30 cellular contexts compared by ENCODE assay signal in the genomic region with DNA sequence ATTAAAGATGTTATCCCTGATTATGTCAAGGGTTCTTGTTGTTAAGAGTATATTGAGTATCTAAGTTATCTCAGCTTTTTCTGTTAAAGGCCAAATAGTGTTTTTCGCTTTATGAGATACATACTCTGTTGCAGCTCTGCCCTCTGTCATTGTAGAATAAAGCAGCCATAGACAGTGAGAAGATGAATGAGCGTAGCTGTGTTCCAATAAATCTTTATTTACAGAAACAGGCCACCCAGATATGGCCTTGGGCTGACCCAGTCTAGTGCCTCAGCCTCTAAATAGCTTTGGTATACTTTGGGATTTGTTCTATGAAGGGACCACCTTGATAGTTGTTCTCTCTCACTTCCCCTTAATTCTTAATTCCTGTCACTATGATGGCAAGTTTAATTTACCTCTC.
"Had no signal": no experiment of that assay in that cellular context is flagged by ENCODE, and none has a peak within 500 bp of the region (broad histone marks: within the 10 kb centered on the region; RNA-seq: fewer than 3 reads in every experiment).

No MANE protein-coding gene starts in this region.

- H3K4me1 Mint-ChIP-seq: activated B cell treated with CpG ODN at 0.5 μM for 24 hours had no signal

- H3K27ac Mint-ChIP-seq: activated B cell treated with CpG ODN at 0.5 μM for 24 hours; activated CD4-positive, alpha-beta memory T cell treated with anti-CD3 and anti-CD28 coated beads for 36 hours had no signal

- H3K27me3 Mint-ChIP-seq: activated B cell treated with CpG ODN at 0.5 μM for 24 hours; activated CD4-positive, alpha-beta memory T cell treated with anti-CD3 and anti-CD28 coated beads for 36 hours had no signal

- FAIRE-seq: astrocyte, RCC 7860, TTC549 had no signal

- DNase-seq: activated B cell treated with CpG ODN at 0.5 μM for 24 hours; activated CD4-positive, alpha-beta memory T cell treated with anti-CD3 and anti-CD28 coated beads for 36 hours; activated CD4-positive, alpha-beta T cell treated with anti-CD3 and anti-CD28 coated beads for 4 hours; activated CD4-positive, alpha-beta T cell treated with anti-CD3 and anti-CD28 coated beads, Interleukin-2, amount 50 U/mL, for 1 hour; activated CD4-positive, CD25-positive, alpha-beta regulatory T cell treated with anti-CD3 and anti-CD28 coated beads, Interleukin-2, amount 50 U/mL, for 72 hours; activated CD8-positive, alpha-beta memory T cell treated with anti-CD3 and anti-CD28 coated beads, Interleukin-2, amount 50 U/mL, for 4 hours; activated effector memory CD4-positive, alpha-beta T cell treated with anti-CD3 and anti-CD28 coated beads, Interleukin-2, amount 50 U/mL, for 16 hours; activated naive CD4-positive, alpha-beta T cell treated with Interleukin-2 at 50 U/mL for 16 hours; adrenal gland; body of pancreas; KG1; MM.1S; MV-4-11; NCI-H1092; NCI-H1436 treated with DMSO at 0.1 percent for 48 hours; NCI-H1694 treated with DMSO at 0.1 percent for 48 hours; NCI-H2029; NCI-H510A; NCI-H526; NCI-H748 treated with DMSO at 0.1 percent for 48 hours; NK-92 treated with Interleukin-12 subunit alpha and Interleukin-12 subunit beta, amount 100 ng/mL, for 24 hours; PC-9; SIG-M5; T-helper 1 cell had no signal

- H3K4me3 Mint-ChIP-seq: activated B cell treated with CpG ODN at 0.5 μM for 24 hours; activated CD4-positive, alpha-beta memory T cell treated with anti-CD3 and anti-CD28 coated beads for 36 hours had no signal

- ATAC-seq: activated naive CD4-positive, alpha-beta T cell treated with anti-CD3 and anti-CD28 coated beads, Interleukin-2, amount 50 U/mL, for 72 hours; body of pancreas; Right ventricle myocardium inferior; SK-N-SH treated with all-trans-retinoic acid at 6 μM for 48 hours had no signal

- H3K9me3 Mint-ChIP-seq: activated B cell treated with CpG ODN at 0.5 μM for 24 hours; activated CD4-positive, alpha-beta memory T cell treated with anti-CD3 and anti-CD28 coated beads for 36 hours; activated naive CD4-positive, alpha-beta T cell treated with anti-CD3 and anti-CD28 coated beads, Interleukin-2, amount 50 U/mL, for 72 hours had no signal
